ENCODE assay signal across 1 cellular context in the genomic region with DNA sequence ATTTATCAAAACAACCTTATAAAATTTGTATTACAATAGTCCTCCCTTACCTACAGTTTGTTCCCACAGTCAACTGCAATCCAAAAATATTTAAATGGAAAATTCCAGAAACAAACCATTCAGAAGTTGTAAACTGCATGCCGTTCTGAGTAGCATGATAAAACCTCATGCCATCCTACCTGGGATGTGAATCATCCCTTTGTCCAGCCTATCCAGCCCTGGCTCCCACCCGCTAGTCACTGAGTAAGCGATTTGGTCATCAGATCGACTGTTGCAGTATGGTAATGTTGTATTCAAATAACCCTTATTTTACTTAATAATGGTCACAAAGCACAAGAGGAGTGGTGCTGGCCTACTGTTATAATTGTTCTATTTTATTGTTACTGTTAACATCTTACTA.
TF ChIP-seq lines count a peak whose summit lies in the region.

No MANE protein-coding gene starts in this region.

TF ChIP-seq in GM23338, 12 proteins besides CTCF, POLR2A, EP300 and RAD21 (continued from another document):
- TF ChIP-seq, protein P1, sequence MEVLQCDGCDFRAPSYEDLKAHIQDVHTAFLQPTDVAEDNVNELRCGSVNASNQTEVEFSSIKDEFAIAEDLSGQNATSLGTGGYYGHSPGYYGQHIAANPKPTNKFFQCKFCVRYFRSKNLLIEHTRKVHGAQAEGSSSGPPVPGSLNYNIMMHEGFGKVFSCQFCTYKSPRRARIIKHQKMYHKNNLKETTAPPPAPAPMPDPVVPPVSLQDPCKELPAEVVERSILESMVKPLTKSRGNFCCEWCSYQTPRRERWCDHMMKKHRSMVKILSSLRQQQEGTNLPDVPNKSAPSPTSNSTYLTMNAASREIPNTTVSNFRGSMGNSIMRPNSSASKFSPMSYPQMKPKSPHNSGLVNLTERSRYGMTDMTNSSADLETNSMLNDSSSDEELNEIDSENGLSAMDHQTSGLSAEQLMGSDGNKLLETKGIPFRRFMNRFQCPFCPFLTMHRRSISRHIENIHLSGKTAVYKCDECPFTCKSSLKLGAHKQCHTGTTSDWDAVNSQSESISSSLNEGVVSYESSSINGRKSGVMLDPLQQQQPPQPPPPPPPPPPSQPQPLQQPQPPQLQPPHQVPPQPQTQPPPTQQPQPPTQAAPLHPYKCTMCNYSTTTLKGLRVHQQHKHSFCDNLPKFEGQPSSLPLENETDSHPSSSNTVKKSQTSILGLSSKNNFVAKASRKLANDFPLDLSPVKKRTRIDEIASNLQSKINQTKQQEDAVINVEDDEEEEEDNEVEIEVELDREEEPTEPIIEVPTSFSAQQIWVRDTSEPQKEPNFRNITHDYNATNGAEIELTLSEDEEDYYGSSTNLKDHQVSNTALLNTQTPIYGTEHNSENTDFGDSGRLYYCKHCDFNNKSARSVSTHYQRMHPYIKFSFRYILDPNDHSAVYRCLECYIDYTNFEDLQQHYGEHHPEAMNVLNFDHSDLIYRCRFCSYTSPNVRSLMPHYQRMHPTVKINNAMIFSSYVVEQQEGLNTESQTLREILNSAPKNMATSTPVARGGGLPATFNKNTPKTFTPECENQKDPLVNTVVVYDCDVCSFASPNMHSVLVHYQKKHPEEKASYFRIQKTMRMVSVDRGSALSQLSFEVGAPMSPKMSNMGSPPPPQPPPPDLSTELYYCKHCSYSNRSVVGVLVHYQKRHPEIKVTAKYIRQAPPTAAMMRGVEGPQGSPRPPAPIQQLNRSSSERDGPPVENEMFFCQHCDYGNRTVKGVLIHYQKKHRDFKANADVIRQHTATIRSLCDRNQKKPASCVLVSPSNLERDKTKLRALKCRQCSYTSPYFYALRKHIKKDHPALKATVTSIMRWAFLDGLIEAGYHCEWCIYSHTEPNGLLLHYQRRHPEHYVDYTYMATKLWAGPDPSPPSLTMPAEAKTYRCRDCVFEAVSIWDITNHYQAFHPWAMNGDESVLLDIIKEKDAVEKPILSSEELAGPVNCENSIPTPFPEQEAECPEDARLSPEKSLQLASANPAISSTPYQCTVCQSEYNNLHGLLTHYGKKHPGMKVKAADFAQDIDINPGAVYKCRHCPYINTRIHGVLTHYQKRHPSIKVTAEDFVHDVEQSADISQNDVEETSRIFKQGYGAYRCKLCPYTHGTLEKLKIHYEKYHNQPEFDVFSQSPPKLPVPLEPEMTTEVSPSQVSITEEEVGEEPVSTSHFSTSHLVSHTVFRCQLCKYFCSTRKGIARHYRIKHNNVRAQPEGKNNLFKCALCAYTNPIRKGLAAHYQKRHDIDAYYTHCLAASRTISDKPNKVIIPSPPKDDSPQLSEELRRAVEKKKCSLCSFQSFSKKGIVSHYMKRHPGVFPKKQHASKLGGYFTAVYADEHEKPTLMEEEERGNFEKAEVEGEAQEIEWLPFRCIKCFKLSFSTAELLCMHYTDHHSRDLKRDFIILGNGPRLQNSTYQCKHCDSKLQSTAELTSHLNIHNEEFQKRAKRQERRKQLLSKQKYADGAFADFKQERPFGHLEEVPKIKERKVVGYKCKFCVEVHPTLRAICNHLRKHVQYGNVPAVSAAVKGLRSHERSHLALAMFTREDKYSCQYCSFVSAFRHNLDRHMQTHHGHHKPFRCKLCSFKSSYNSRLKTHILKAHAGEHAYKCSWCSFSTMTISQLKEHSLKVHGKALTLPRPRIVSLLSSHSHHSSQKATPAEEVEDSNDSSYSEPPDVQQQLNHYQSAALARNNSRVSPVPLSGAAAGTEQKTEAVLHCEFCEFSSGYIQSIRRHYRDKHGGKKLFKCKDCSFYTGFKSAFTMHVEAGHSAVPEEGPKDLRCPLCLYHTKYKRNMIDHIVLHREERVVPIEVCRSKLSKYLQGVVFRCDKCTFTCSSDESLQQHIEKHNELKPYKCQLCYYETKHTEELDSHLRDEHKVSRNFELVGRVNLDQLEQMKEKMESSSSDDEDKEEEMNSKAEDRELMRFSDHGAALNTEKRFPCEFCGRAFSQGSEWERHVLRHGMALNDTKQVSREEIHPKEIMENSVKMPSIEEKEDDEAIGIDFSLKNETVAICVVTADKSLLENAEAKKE (CRISPR knock-in tag; IDR thresholded peaks at IDR 0.05) = no peak
- TF ChIP-seq ZNF114 (CRISPR knock-in tag; IDR thresholded peaks at IDR 0.05) (no peak), EZH2phosphoT487 (IDR thresholded peaks at IDR 0.05; ENCODE audit: unreplicated experiment) (no peak), ZNF331 (CRISPR knock-in tag; IDR thresholded peaks at IDR 0.05; ENCODE audit: low read depth) (no peak), NANOG (IDR thresholded peaks at IDR 0.05; ENCODE audit: borderline replicate concordance) (no peak), CREB1 (CRISPR knock-in tag; IDR thresholded peaks at IDR 0.05; ENCODE audit: low read depth) (no peak), STAT1 (IDR thresholded peaks at IDR 0.05; ENCODE audit: unreplicated experiment) (no peak)
- TF ChIP-seq, protein P2, sequence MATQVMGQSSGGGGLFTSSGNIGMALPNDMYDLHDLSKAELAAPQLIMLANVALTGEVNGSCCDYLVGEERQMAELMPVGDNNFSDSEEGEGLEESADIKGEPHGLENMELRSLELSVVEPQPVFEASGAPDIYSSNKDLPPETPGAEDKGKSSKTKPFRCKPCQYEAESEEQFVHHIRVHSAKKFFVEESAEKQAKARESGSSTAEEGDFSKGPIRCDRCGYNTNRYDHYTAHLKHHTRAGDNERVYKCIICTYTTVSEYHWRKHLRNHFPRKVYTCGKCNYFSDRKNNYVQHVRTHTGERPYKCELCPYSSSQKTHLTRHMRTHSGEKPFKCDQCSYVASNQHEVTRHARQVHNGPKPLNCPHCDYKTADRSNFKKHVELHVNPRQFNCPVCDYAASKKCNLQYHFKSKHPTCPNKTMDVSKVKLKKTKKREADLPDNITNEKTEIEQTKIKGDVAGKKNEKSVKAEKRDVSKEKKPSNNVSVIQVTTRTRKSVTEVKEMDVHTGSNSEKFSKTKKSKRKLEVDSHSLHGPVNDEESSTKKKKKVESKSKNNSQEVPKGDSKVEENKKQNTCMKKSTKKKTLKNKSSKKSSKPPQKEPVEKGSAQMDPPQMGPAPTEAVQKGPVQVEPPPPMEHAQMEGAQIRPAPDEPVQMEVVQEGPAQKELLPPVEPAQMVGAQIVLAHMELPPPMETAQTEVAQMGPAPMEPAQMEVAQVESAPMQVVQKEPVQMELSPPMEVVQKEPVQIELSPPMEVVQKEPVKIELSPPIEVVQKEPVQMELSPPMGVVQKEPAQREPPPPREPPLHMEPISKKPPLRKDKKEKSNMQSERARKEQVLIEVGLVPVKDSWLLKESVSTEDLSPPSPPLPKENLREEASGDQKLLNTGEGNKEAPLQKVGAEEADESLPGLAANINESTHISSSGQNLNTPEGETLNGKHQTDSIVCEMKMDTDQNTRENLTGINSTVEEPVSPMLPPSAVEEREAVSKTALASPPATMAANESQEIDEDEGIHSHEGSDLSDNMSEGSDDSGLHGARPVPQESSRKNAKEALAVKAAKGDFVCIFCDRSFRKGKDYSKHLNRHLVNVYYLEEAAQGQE (IDR thresholded peaks at IDR 0.05; ENCODE audit: unreplicated experiment) = no peak
- TF ChIP-seq, protein P3, sequence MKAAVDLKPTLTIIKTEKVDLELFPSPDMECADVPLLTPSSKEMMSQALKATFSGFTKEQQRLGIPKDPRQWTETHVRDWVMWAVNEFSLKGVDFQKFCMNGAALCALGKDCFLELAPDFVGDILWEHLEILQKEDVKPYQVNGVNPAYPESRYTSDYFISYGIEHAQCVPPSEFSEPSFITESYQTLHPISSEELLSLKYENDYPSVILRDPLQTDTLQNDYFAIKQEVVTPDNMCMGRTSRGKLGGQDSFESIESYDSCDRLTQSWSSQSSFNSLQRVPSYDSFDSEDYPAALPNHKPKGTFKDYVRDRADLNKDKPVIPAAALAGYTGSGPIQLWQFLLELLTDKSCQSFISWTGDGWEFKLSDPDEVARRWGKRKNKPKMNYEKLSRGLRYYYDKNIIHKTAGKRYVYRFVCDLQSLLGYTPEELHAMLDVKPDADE (IDR thresholded peaks at IDR 0.05) = no peak
